23 cellular contexts compared by ENCODE assay signal in genomic region chr14:93246534-93246933, GRCh38.
"Had no signal": no experiment of that assay in that cellular context is flagged by ENCODE, and none has a peak within 500 bp of the region (broad histone marks: within the 10 kb centered on the region; RNA-seq: fewer than 3 reads in every experiment).

No MANE protein-coding gene starts in this region.

- H3K9me3 ChIP-seq: SJCRH30 had no signal

- H3K27me3 Mint-ChIP-seq: IgD-negative memory B cell had no signal

- H3K9ac ChIP-seq: KMS-11 had no signal

- H3K27ac ChIP-seq: KMS-11, RWPE1, SJCRH30 had no signal

- H3K9me3 Mint-ChIP-seq: IgD-negative memory B cell had no signal

- DNase-seq: Kasumi-1, MV-4-11, NCI-H1048, NCI-H1105, NCI-H1417, NCI-H1436 treated with DMSO at 0.1 percent for 48 hours, NCI-H1694, NCI-H187 treated with DMSO at 0.1 percent for 48 hours, NCI-H2029 treated with DMSO at 0.1 percent for 48 hours, NCI-H2171 treated with DMSO at 0.1 percent for 48 hours, NCI-H345, NCI-H446 treated with DMSO at 0.1 percent for 48 hours, NCI-H510A treated with DMSO at 0.1 percent for 48 hours, NCI-H526 treated with DMSO at 0.1 percent for 48 hours, NCI-H748 treated with DMSO at 0.1 percent for 48 hours, SHP77 treated with DMSO at 0.1 percent for 48 hours, SJCRH30 had no signal

- H3K27ac Mint-ChIP-seq: IgD-negative memory B cell had no signal

- FAIRE-seq: HepG2, K562 had no signal

- H3K27me3 ChIP-seq: SJCRH30 had no signal

- H3K4me3 ChIP-seq: K562, SJCRH30 had no signal

- H3K4me1 ChIP-seq: SJCRH30 had no signal

- ATAC-seq: HepG2, K562, Panc1 had no signal

- H3K4me3 Mint-ChIP-seq: IgD-negative memory B cell had no signal
